ENCODE assay signal across 1 cellular context in the genomic region with DNA sequence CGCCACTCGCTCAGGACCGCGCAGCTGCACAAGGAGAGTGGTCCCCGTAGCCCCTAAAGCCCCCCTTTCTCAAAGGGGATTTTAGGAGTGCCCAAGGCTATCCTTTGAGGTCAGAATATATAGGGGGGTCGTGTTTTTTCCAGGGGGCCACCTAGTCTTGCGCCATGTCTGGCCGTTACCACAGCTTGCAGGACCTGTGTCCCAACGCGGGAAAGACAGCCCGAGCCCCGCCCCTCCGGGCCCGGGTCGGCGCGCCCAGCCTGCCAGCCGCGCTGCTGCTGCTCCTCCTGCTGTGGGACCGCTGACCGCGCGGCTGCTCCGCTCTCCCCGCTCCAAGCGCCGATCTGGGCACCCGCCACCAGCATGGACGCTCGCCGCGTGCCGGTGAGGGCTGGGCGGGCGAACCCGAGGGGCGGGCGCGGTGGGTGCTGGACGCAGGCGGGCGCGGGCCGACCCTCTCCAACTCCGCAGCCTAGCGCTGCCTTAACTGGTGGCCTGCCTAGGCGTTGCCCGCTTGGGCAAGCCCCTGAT.
TF ChIP-seq lines count a peak whose summit lies in the region.

A gene (plus strand): TSS at position 272 of the 531 bp plus-strand sequence. CDS start 92 bp downstream, at position 364.

TF ChIP-seq in WTC11, 78 proteins besides CTCF, POLR2A, EP300 and RAD21 (continued from another document):
- TF ChIP-seq, protein P1, sequence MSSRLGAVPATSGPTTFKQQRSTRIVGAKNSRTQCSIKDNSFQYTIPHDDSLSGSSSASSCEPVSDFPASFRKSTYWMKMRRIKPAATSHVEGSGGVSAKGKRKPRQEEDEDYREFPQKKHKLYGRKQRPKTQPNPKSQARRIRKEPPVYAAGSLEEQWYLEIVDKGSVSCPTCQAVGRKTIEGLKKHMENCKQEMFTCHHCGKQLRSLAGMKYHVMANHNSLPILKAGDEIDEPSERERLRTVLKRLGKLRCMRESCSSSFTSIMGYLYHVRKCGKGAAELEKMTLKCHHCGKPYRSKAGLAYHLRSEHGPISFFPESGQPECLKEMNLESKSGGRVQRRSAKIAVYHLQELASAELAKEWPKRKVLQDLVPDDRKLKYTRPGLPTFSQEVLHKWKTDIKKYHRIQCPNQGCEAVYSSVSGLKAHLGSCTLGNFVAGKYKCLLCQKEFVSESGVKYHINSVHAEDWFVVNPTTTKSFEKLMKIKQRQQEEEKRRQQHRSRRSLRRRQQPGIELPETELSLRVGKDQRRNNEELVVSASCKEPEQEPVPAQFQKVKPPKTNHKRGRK (CRISPR knock-in tag; IDR thresholded peaks at IDR 0.05; ENCODE audit: borderline replicate concordance), result 0 out of 2 replicates have a peak, but pooled peaks have one; percentile 26
